In the genomic region with DNA sequence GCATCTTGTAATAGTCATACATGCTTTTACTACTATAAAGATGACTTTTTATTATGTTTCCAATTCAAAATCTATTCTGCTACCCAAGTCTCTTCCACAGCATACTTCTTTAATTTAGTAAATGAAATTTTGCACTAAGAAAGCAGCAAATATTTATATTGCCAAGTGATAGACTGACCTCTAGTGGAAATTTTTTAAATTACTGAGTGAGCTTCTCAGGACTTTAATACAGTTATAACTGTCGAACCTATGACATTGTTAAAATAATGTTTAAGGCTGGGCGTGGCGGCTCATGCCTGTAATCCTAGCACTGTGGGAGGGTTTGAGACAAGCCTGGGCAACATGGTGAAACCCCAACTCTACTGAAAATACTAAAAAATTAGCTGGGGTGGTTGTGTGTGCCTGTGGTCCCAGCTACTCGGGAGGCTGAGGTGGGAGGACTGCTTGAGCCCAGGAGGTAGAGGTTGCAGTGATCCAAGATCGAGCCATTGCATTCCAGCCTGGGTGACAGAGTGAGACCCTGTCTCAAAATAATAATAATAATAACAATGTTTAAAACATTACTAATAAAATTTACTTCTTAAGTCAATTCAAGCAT, we compare ENCODE assay signal across 8 cellular contexts.
DNase-seq lines count a peak whose midpoint lies in the region; ATAC-seq and TF ChIP-seq lines count a peak whose summit lies in the region.

No MANE protein-coding gene starts in this region.

- peak; percentile 74 for DNase-seq in ELR (ENCODE audit: low read depth)
- DNase-seq in NCI-H748 treated with DMSO at 0.1 percent for 48 hours (lab: John Stamatoyannopoulos, UW), result peak; percentile 41
- peak; percentile 68 for DNase-seq in choroid plexus epithelial cell (ENCODE audit: low read depth)
- DNase-seq in memory B cell (ENCODE audit: low spot score in 2 of 2), result peak in 1 of 2 donors; percentile 48
- no peak for DNase-seq in activated naive CD4-positive, alpha-beta T cell (lab: John Stamatoyannopoulos, UW)

- TF ChIP-seq CTCF in choroid plexus epithelial cell (conservative IDR thresholded peaks at IDR 0.05; ENCODE audit: low read depth, low read length), result peak; percentile 56

- peaks cover 2% of the 10 kb centered on the region for H3K4me1 Mint-ChIP-seq in memory B cell

- peaks cover 1% of the 10 kb centered on the region for H3K27me3 Mint-ChIP-seq in memory B cell

- ATAC-seq in HG02943 (IDR thresholded peaks at IDR 0.05; ENCODE audit: low read depth, unreplicated experiment) (peak; percentile 75), memory B cell (ENCODE audit: low read depth) (peak; percentile 34), HG02870 (IDR thresholded peaks at IDR 0.05; ENCODE audit: unreplicated experiment) (no peak), HG02973 (IDR thresholded peaks at IDR 0.05; ENCODE audit: unreplicated experiment) (no peak)

- no peak overlapping the region for H3K4me3 ChIP-seq in choroid plexus epithelial cell (ENCODE audit: low read depth, low read length)

- peaks cover 2% of the 10 kb centered on the region for H3K9me3 Mint-ChIP-seq in memory B cell

- peak overlapping the region; percentile 52 for H3K27ac Mint-ChIP-seq in memory B cell

- H3K36me3 Mint-ChIP-seq in memory B cell, result peaks cover 3% of the 10 kb centered on the region

- H3K4me3 Mint-ChIP-seq in memory B cell, result no peak overlapping the region

Comparison
In these comparisons a context has a peak if more than half of its experiments do, and no peak if none do; other contexts are left out.
1. DNase-seq: peak in ELR (single experiment), NCI-H748 treated with DMSO at 0.1 percent for 48 hours (single experiment) and choroid plexus epithelial cell (single experiment); none in activated naive CD4-positive, alpha-beta T cell (0 of 4).
2. ATAC-seq: peak in HG02943 (single experiment) and memory B cell (single experiment); none in HG02870 (single experiment) and HG02973 (single experiment).